ENCODE assay signal across 1 cellular context in the genomic region with DNA sequence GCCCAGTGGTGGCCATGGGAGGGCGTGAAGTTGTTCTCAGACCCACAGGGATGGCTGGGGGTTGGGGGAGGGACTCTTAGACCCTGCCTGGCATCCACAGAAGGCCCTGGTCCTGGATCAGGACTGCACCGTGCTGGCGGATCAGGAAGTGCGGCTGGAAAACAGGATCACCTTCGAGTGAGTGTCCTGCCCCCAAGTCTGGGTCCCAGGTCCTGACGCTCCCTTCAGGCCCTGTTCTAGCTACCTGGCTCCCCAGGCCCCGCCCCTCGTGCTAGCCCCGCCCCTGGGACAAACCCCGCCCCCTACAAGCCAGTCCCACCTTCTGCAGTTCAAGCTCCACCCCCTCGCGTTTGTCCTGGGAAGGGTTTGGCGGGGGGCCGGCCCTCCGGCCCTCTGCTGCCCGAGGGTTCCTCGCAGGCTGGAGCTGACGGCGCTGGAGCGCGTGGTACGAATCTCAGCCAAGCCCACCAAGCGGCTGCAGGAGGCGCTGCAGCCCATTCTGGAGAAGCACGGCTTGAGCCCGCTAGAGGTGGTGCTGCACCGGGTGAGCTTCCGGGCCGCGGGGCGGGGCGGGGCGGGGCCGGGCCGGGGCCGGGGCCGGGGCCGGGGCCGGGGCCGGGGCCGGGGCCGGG.
TF ChIP-seq lines count a peak whose summit lies in the region.

No MANE protein-coding gene starts in this region.

TF ChIP-seq in K562, 482 proteins besides CTCF, POLR2A, EP300 and RAD21 (continued from another document and continues in another):
- TF ChIP-seq FOXM1 (IDR thresholded peaks at IDR 0.05; ENCODE audit: low read depth): no peak
- TF ChIP-seq FOXM1 (CRISPR knock-in tag; IDR thresholded peaks at IDR 0.05; ENCODE audit: low read depth): 0 out of 2 replicates have a peak, but pooled peaks have one; percentile 56
- TF ChIP-seq ZBTB2 (IDR thresholded peaks at IDR 0.05): no peak
- no peak for TF ChIP-seq SLC30A9 (CRISPR knock-in tag; IDR thresholded peaks at IDR 0.05)
- TF ChIP-seq SMAD3 (CRISPR knock-in tag; conservative IDR thresholded peaks at IDR 0.05): 0 out of 2 replicates have a peak, but pooled peaks have one; percentile 13
- TF ChIP-seq, protein P1, sequence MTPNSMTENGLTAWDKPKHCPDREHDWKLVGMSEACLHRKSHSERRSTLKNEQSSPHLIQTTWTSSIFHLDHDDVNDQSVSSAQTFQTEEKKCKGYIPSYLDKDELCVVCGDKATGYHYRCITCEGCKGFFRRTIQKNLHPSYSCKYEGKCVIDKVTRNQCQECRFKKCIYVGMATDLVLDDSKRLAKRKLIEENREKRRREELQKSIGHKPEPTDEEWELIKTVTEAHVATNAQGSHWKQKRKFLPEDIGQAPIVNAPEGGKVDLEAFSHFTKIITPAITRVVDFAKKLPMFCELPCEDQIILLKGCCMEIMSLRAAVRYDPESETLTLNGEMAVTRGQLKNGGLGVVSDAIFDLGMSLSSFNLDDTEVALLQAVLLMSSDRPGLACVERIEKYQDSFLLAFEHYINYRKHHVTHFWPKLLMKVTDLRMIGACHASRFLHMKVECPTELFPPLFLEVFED (CRISPR knock-in tag; conservative IDR thresholded peaks at IDR 0.05): no peak
- TF ChIP-seq NRF1 (conservative IDR thresholded peaks at IDR 0.05 in 1 of 2, IDR thresholded peaks at IDR 0.05 in 1 of 2): peak in 1 of 2 experiments; percentile 39; a peak in 1 of 4 replicates
- TF ChIP-seq ZNF41 (CRISPR knock-in tag; conservative IDR thresholded peaks at IDR 0.05): no peak
- no peak for TF ChIP-seq ZHX1 (conservative IDR thresholded peaks at IDR 0.05; ENCODE audit: low read length)
- no peak; the same call in 1 of the 2 replicates for TF ChIP-seq TCF3 (CRISPR knock-in tag; IDR thresholded peaks at IDR 0.05)
- no peak for TF ChIP-seq PHB (CRISPR knock-in tag; IDR thresholded peaks at IDR 0.05)
- TF ChIP-seq ZNF639 (CRISPR knock-in tag; conservative IDR thresholded peaks at IDR 0.05 in 1 of 2, IDR thresholded peaks at IDR 0.05 in 1 of 2): peak in 1 of 2 experiments; percentile 60; a peak in 1 of 4 replicates
- TF ChIP-seq KHSRP (IDR thresholded peaks at IDR 0.05): no peak
- peak; percentile 62 for TF ChIP-seq KAT2B (IDR thresholded peaks at IDR 0.05; ENCODE audit: low read depth, low read length)
- peak; percentile 66; the same call in 1 of the 2 replicates for TF ChIP-seq EP400 (IDR thresholded peaks at IDR 0.05)
- TF ChIP-seq ZSCAN32 (CRISPR knock-in tag; IDR thresholded peaks at IDR 0.05): no peak
- TF ChIP-seq ZBTB26 (CRISPR knock-in tag; IDR thresholded peaks at IDR 0.05): no peak
- TF ChIP-seq ETV1 (tag; conservative IDR thresholded peaks at IDR 0.05; ENCODE audit: low read depth): no peak; the same call in 1 of the 2 replicates
- TF ChIP-seq TOE1 (IDR thresholded peaks at IDR 0.05; ENCODE audit: borderline replicate concordance): 0 out of 2 replicates have a peak, but pooled peaks have one; percentile 26
- no peak for TF ChIP-seq TOE1 (CRISPR knock-in tag; IDR thresholded peaks at IDR 0.05; ENCODE audit: borderline replicate concordance, low read depth)
- peak; percentile 92 for TF ChIP-seq MGA (IDR thresholded peaks at IDR 0.05)
- no peak for TF ChIP-seq ZNF408 (CRISPR knock-in tag; IDR thresholded peaks at IDR 0.05; ENCODE audit: low read depth)
- TF ChIP-seq ZNF184 (CRISPR knock-in tag; IDR thresholded peaks at IDR 0.05): no peak
- no peak for TF ChIP-seq ID3 (CRISPR knock-in tag; IDR thresholded peaks at IDR 0.05)
- no peak for TF ChIP-seq ID3 (tag; IDR thresholded peaks at IDR 0.05)
- TF ChIP-seq, protein P2, sequence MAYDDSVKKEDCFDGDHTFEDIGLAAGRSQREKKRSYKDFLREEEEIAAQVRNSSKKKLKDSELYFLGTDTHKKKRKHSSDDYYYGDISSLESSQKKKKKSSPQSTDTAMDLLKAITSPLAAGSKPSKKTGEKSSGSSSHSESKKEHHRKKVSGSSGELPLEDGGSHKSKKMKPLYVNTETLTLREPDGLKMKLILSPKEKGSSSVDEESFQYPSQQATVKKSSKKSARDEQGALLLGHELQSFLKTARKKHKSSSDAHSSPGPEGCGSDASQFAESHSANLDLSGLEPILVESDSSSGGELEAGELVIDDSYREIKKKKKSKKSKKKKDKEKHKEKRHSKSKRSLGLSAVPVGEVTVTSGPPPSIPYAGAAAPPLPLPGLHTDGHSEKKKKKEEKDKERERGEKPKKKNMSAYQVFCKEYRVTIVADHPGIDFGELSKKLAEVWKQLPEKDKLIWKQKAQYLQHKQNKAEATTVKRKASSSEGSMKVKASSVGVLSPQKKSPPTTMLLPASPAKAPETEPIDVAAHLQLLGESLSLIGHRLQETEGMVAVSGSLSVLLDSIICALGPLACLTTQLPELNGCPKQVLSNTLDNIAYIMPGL (CRISPR knock-in tag; IDR thresholded peaks at IDR 0.05): no peak
- no peak for TF ChIP-seq MAFF (IDR thresholded peaks at IDR 0.05; ENCODE audit: low read length)
- no peak for TF ChIP-seq ZNF644 (tag; IDR thresholded peaks at IDR 0.05; ENCODE audit: low read depth)
- peak; percentile 54; the same call in 1 of the 2 replicates for TF ChIP-seq RBFOX2 (IDR thresholded peaks at IDR 0.05; ENCODE audit: low read depth, low read length)
- TF ChIP-seq SAP30 (IDR thresholded peaks at IDR 0.05; ENCODE audit: borderline replicate concordance, insufficient read depth, low read depth, low read length, poor library complexity, severe bottlenecking): no peak
- peak in 1 of 2 experiments; percentile 84; a peak in 2 of 4 replicates for TF ChIP-seq RCOR1 (IDR thresholded peaks at IDR 0.05; ENCODE audit: borderline replicate concordance in 1 of 2, low read depth in 2 of 2, low read length in 2 of 2)
- no peak for TF ChIP-seq BRF1 (IDR thresholded peaks at IDR 0.05; ENCODE audit: borderline replicate concordance, extremely low read depth, insufficient read length)
